Comparison of ENCODE assay signal across 8 cellular contexts in genomic region chr6:20212392-20213111, GRCh38. TPM values are rescaled to one million over a fixed set of nuclear protein-coding genes. Genes with fewer than 3 reads are reported as not detected.
DNase-seq lines count a peak whose midpoint lies in the region; ATAC-seq, FAIRE-seq and TF ChIP-seq lines count a peak whose summit lies in the region.

A gene with protein sequence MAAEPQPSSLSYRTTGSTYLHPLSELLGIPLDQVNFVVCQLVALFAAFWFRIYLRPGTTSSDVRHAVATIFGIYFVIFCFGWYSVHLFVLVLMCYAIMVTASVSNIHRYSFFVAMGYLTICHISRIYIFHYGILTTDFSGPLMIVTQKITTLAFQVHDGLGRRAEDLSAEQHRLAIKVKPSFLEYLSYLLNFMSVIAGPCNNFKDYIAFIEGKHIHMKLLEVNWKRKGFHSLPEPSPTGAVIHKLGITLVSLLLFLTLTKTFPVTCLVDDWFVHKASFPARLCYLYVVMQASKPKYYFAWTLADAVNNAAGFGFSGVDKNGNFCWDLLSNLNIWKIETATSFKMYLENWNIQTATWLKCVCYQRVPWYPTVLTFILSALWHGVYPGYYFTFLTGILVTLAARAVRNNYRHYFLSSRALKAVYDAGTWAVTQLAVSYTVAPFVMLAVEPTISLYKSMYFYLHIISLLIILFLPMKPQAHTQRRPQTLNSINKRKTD (minus strand): TSS chr6:20212469. CDS start chr6:20212234, 235 bp downstream.

- no peak for TF ChIP-seq EP300 in transverse colon (IDR thresholded peaks at IDR 0.05; ENCODE audit: low read depth)

- TF ChIP-seq POLR2A in transverse colon (IDR thresholded peaks at IDR 0.05): peak; percentile 80

- TF ChIP-seq CTCF in pancreas (IDR thresholded peaks at IDR 0.05) (no peak), transverse colon (IDR thresholded peaks at IDR 0.05) (peak in 1 of 5 experiments; percentile 24)

- H3K4me1 ChIP-seq in HAP-1 (peaks cover 26% of the 10 kb centered on the region), SJSA1 (replicated peaks) (peaks cover 30% of the 10 kb centered on the region), pancreas (peaks cover 0 to 11% (median 7%) of the 10 kb centered on the region in 3 donors), transverse colon (peaks cover 16 to 49% (median 31%) of the 10 kb centered on the region in 4 donors)

- H3K36me3 Mint-ChIP-seq in activated naive CD4-positive, alpha-beta T cell treated with anti-CD3 and anti-CD28 coated beads, Interleukin-2, amount 50 U/mL, for 72 hours: peaks cover 0 to 6% of the 10 kb centered on the region in 2 donors

- no peaks in the 10 kb centered on the region for H3K9me3 ChIP-seq in HAP-1
- no peaks in the 10 kb centered on the region for H3K9me3 ChIP-seq in MG63
- no peaks in the 10 kb centered on the region for H3K9me3 ChIP-seq in SJSA1 (replicated peaks)
- no peaks in the 10 kb centered on the region for H3K9me3 ChIP-seq in pancreas
- no peaks in the 10 kb centered on the region for H3K9me3 ChIP-seq in transverse colon

- ATAC-seq in activated naive CD4-positive, alpha-beta T cell treated with anti-CD3 and anti-CD28 coated beads, Interleukin-2, amount 50 U/mL, for 72 hours: peak; percentile 89 to 92
- peak; percentile 99 for ATAC-seq in Right ventricle myocardium inferior
- peak; percentile 87 to 96 (median 94) for ATAC-seq in pancreas

- no peaks in the 10 kb centered on the region for H3K36me3 ChIP-seq in HAP-1 (replicated peaks)
- no peaks in the 10 kb centered on the region for H3K36me3 ChIP-seq in MG63
- H3K36me3 ChIP-seq in SJSA1: peaks cover 8% of the 10 kb centered on the region
- H3K36me3 ChIP-seq in pancreas: no peaks in the 10 kb centered on the region
- H3K36me3 ChIP-seq in transverse colon: no peaks in the 10 kb centered on the region

- WGBS in pancreas, 2 donors: 0 to 1% methylated on average over 40 to 60 of the region's 60 CpGs
- WGBS in transverse colon (ENCODE audit: low coverage in 1 of 2), 2 donors: 0 to 1% methylated on average over 1 to 38 of the region's 60 CpGs

- DNase-seq in GM03348 (ENCODE audit: low spot score): peak; percentile 98
- peak; percentile 85 to 89 for DNase-seq in HAP-1 (ENCODE audit: low spot score in 2 of 2)
- peak; percentile 90 for DNase-seq in MG63
- DNase-seq in SJSA1 (ENCODE audit: low read depth in 1 of 2, low spot score in 2 of 2): peak; percentile 96 to 97
- DNase-seq in activated naive CD4-positive, alpha-beta T cell treated with anti-CD3 and anti-CD28 coated beads, Interleukin-2, amount 50 U/mL, for 72 hours (ENCODE audit: low spot score in 2 of 2): peak; percentile 74 to 81
- DNase-seq in Right ventricle myocardium inferior (ENCODE audit: missing footprints): peak; percentile 97
- peak; percentile 87 to 95 (median 90) for DNase-seq in pancreas
- peak; percentile 93 for DNase-seq in transverse colon

- intact Hi-C loops in Right ventricle myocardium inferior (cut with DNase I): loop anchor here (1.0 to 10.0 kb wide), 4 partner anchors 86 to 408 kb away; partner anchors contain the start of genes CDKAL1 and E2F3
- intact Hi-C loops in pancreas (cut with DNase I): no loop called here
- intact Hi-C loops in transverse colon (cut with DNase I; ENCODE audit: low total_unique reads): loop anchor here (10.0 kb wide), 1 partner anchor 88 kb away; no protein-coding TSS in a partner anchor

- no peaks in the 10 kb centered on the region for H3K27me3 ChIP-seq in HAP-1 (ENCODE audit: low read depth)
- H3K27me3 ChIP-seq in MG63: no peaks in the 10 kb centered on the region
- no peaks in the 10 kb centered on the region for H3K27me3 ChIP-seq in SJSA1 (replicated peaks)
- H3K27me3 ChIP-seq in pancreas: no peaks in the 10 kb centered on the region
- no peaks in the 10 kb centered on the region for H3K27me3 ChIP-seq in transverse colon

- H3K27ac Mint-ChIP-seq in activated naive CD4-positive, alpha-beta T cell treated with anti-CD3 and anti-CD28 coated beads, Interleukin-2, amount 50 U/mL, for 72 hours: peak within 1 kb of the TSS; percentile 86 to 91

- FAIRE-seq in pancreas (lab: Jason Lieb, UNC): no peak

- H3K27ac ChIP-seq in SJSA1 (peak within 1 kb of the TSS; percentile 87), pancreas (peak within 1 kb of the TSS; percentile 76 to 94 (median 89)), transverse colon (peak within 1 kb of the TSS; percentile 88 to 93 (median 91))

- H3K4me3 ChIP-seq in HAP-1: peak within 1 kb of the TSS; percentile 61
- H3K4me3 ChIP-seq in MG63: peak within 1 kb of the TSS; percentile 63
- H3K4me3 ChIP-seq in SJSA1: peak within 1 kb of the TSS; percentile 78
- H3K4me3 ChIP-seq in pancreas: peak within 1 kb of the TSS; percentile 52 to 81 (median 66)
- H3K4me3 ChIP-seq in transverse colon: peak within 1 kb of the TSS; percentile 13 to 69 (median 58)

- no peaks in the 10 kb centered on the region for H3K9me3 Mint-ChIP-seq in activated naive CD4-positive, alpha-beta T cell treated with anti-CD3 and anti-CD28 coated beads, Interleukin-2, amount 50 U/mL, for 72 hours

- in situ Hi-C loops in HAP-1 (cut with MboI; ENCODE audit: low sequenced_read_pairs) (no loop called here), transverse colon (cut with MboI; ENCODE audit: low pct_ligation_motif_present in 1 of 4, low pct_unique_long_range_greater_than_20kb in 1 of 4, low sequenced_read_pairs in 3 of 4) (no loop called here)

RNA-seq across cellular contexts. Expression of the gene that starts here (rescaled TPM):
- total RNA-seq in MG63 (2014; rRNA removed; shearing (Covaris generic); ENCODE audit: low replicate concordance): 2.5 and 6.5 TPM in 2 replicates
- 36.7 and 56.6 TPM in 2 replicates for total RNA-seq in SJSA1 (2014; rRNA removed; shearing (Covaris generic))
- 10 to 100 TPM; 11.8 to 13.8 TPM for total RNA-seq in activated naive CD4-positive, alpha-beta T cell treated with anti-CD3 and anti-CD28 coated beads, Interleukin-2, amount 50 U/mL, for 72 hours
- total RNA-seq in Right ventricle myocardium inferior (5.3 TPM), pancreas (10 to 100 TPM in 1 of 6 donors, 1 to 10 TPM in 5; 3.1 to 21.3 (median 4.6) TPM), transverse colon (10 to 100 TPM; 10.3 to 85.3 (median 66.5) TPM)
- 1 to 10 TPM; 2.7 to 5.5 TPM for polyA plus RNA-seq in pancreas

Comparison
In these comparisons a context has a peak if more than half of its experiments do, and no peak if none do; other contexts are left out.
1. Peak in every context shown above with its lines: DNase-seq, ATAC-seq, H3K4me3 ChIP-seq and H3K27ac ChIP-seq.
2. intact Hi-C loops: an anchor here in Right ventricle myocardium inferior (1.0 to 10.0 kb wide) and transverse colon (10.0 kb wide); none called in pancreas.